Comparison of ENCODE assay signal across 13 cellular contexts in genomic region chr1:181255270-181255929, GRCh38.
DNase-seq lines count a peak whose midpoint lies in the region; ATAC-seq and TF ChIP-seq lines count a peak whose summit lies in the region.
"Had no signal": no experiment of that assay in that cellular context is flagged by ENCODE, and none has a peak within 500 bp of the region (broad histone marks: within the 10 kb centered on the region; RNA-seq: fewer than 3 reads in every experiment).

No MANE protein-coding gene starts in this region.

- DNase-seq in Right ventricle myocardium inferior (ENCODE audit: missing footprints), result no peak
- no peak for DNase-seq in cardiac septum (ENCODE audit: low spot score)
- peak; percentile 78 for DNase-seq in amniotic stem cell (lab: John Stamatoyannopoulos, UW)
- DNase-seq in hepatocyte (ENCODE audit: low spot score), result peak; percentile 74
- no peak for DNase-seq in prostate gland (ENCODE audit: low spot score)
- no peak for DNase-seq in posterior cingulate gyrus
- no peak for DNase-seq in COR-L47 (lab: John Stamatoyannopoulos, UW)
- DNase-seq: effector CD8-positive, alpha-beta T cell; NCI-H2107; stimulated activated CD4-positive, alpha-beta T cell treated with anti-CD3 and anti-CD28 coated beads, Interleukin-1b, Interleukin-23, amount 100 ng/mL, for 48 hours; testis had no signal

- no peak overlapping the region for H2AFZ ChIP-seq in hepatocyte
- H2AFZ ChIP-seq: GM23338 had no signal

- no peaks in the 10 kb centered on the region for H3K27me3 ChIP-seq in hepatocyte
- H3K27me3 ChIP-seq in prostate gland (replicated peaks; ENCODE audit: insufficient read depth), result no peaks in the 10 kb centered on the region
- H3K27me3 ChIP-seq: testis had no signal

- H3K9me3 ChIP-seq in hepatocyte (ENCODE audit: low read depth) (no peaks in the 10 kb centered on the region), prostate gland (no peaks in the 10 kb centered on the region)
- H3K9me3 ChIP-seq: testis had no signal

- TF ChIP-seq POLR2A in prostate gland (IDR thresholded peaks at IDR 0.05), result no peak

- ATAC-seq in Right ventricle myocardium inferior (peak; percentile 60), GM21423 (IDR thresholded peaks at IDR 0.05; ENCODE audit: unreplicated experiment) (no peak)
- ATAC-seq: GM23338 had no signal

- intact Hi-C loops in Right ventricle myocardium inferior (cut with DNase I), result no loop called here
- intact Hi-C loops in cardiac septum (cut with DNase I), result no loop called here
- intact Hi-C loops in prostate gland (cut with DNase I), result no loop called here
- intact Hi-C loops in posterior cingulate gyrus (cut with DNase I), result no loop called here

- no peak overlapping the region for H3K27ac ChIP-seq in hepatocyte
- no peak overlapping the region for H3K27ac ChIP-seq in prostate gland
- H3K27ac ChIP-seq: testis had no signal

- H3K4me3 ChIP-seq in hepatocyte (no peak overlapping the region), prostate gland (no peak overlapping the region)
- H3K4me3 ChIP-seq: GM23338, testis had no signal

- TF ChIP-seq CTCF in hepatocyte (IDR thresholded peaks at IDR 0.05; ENCODE audit: poor library complexity) (no peak), prostate gland (IDR thresholded peaks at IDR 0.05) (no peak)

- H3K79me2 ChIP-seq in hepatocyte, result no peaks in the 10 kb centered on the region

- H3K9me2 ChIP-seq in hepatocyte (replicated peaks; ENCODE audit: insufficient read depth), result no peaks in the 10 kb centered on the region

- no peaks in the 10 kb centered on the region for H4K20me1 ChIP-seq in hepatocyte (ENCODE audit: insufficient read depth, poor library complexity, severe bottlenecking)

- H3K36me3 ChIP-seq in hepatocyte (replicated peaks; ENCODE audit: insufficient read depth, low read depth), result no peaks in the 10 kb centered on the region
- no peaks in the 10 kb centered on the region for H3K36me3 ChIP-seq in prostate gland

- H3K4me1 ChIP-seq in hepatocyte (ENCODE audit: insufficient read depth) (peaks cover 5% of the 10 kb centered on the region), prostate gland (replicated peaks) (peaks cover 4% of the 10 kb centered on the region)
- H3K4me1 ChIP-seq: testis had no signal

- no peak overlapping the region for H3K4me2 ChIP-seq in hepatocyte
- H3K4me2 ChIP-seq: GM23338 had no signal

- 45% methylated on average over 2 of the region's 2 CpGs for WGBS in hepatocyte (ENCODE audit: low lambda C conversion rate, missing lambda C conversion rate)
- 66% methylated on average over 2 of the region's 2 CpGs for whole genome bisulfite sequencing in prostate gland

Comparison
In these comparisons a context has a peak if more than half of its experiments do, and no peak if none do; other contexts are left out.
1. DNase-seq: peak in amniotic stem cell (single experiment) and hepatocyte (single experiment); none in Right ventricle myocardium inferior (single experiment), cardiac septum (single experiment), prostate gland (single experiment), posterior cingulate gyrus (0 of 10) and COR-L47 (single experiment).